In genomic region chr1:5873556-5873955, GRCh38 we compare ENCODE assay signal across 28 cellular contexts.
DNase-seq lines count a peak whose midpoint lies in the region; ATAC-seq, FAIRE-seq and TF ChIP-seq lines count a peak whose summit lies in the region.
"Had no signal": no experiment of that assay in that cellular context is flagged by ENCODE, and none has a peak within 500 bp of the region (broad histone marks: within the 10 kb centered on the region; RNA-seq: fewer than 3 reads in every experiment).

No MANE protein-coding gene starts in this region.

- H2AFZ ChIP-seq in H1 (ENCODE audit: low read length) (no peak overlapping the region), neural progenitor cell (replicated peaks) (no peak overlapping the region)

- TF ChIP-seq CTCF in WTC11 (IDR thresholded peaks at IDR 0.05) (no peak), H1 (IDR thresholded peaks at IDR 0.05; ENCODE audit: control extremely low read depth in 1 of 3, insufficient read depth in 1 of 3, low read depth in 1 of 3, low read length in 3 of 3) (no peak), neural progenitor cell (IDR thresholded peaks at IDR 0.05) (no peak)

- H3K27me3 Mint-ChIP-seq in WTC11 (ENCODE audit: low read depth) (no peaks in the 10 kb centered on the region), neural progenitor cell (ENCODE audit: insufficient read depth, low read depth) (peaks cover 7% of the 10 kb centered on the region)
- H3K27me3 Mint-ChIP-seq: CD4-positive, alpha-beta memory T cell; CD4-positive, CD25-positive, alpha-beta regulatory T cell; CD8-positive, alpha-beta memory T cell had no signal

- DNase-seq in WTC11 (ENCODE audit: low spot score) (no peak), H1 (ENCODE audit: low read depth in 1 of 2, low spot score in 2 of 2) (no peak), neural progenitor cell (ENCODE audit: low spot score) (no peak), NCI-H2196 (lab: John Stamatoyannopoulos, UW; ENCODE audit: unreplicated experiment) (no peak), foreskin melanocyte (no peak), SHP77 treated with DMSO at 0.1 percent for 48 hours (lab: John Stamatoyannopoulos, UW) (no peak), SW480 (ENCODE audit: low spot score) (no peak)
- DNase-seq: 8988T; ACHN; BE2C; C1 segment of cervical spinal cord; CD4-positive, alpha-beta memory T cell; CD4-positive, CD25-positive, alpha-beta regulatory T cell; CD8-positive, alpha-beta memory T cell; COR-L47; DMS 273 treated with DMSO at 0.1 percent for 48 hours; DMS153; DMS53; DMS79; DND-41; EL; GDM1 had no signal

- no peak overlapping the region for H2BK15ac ChIP-seq in H1 (ENCODE audit: low read length)

- H2BK120ac ChIP-seq in H1 (replicated peaks; ENCODE audit: low read depth, low read length) = no peak overlapping the region

- H3K27ac ChIP-seq in H1 (ENCODE audit: low read depth, low read length) = no peak overlapping the region
- no peak overlapping the region for H3K27ac ChIP-seq in neural progenitor cell
- H3K27ac ChIP-seq: BLaER1 had no signal

- no peak for ATAC-seq in WTC11
- ATAC-seq: GM12878 had no signal

- no peak overlapping the region for H3K56ac ChIP-seq in H1 (replicated peaks; ENCODE audit: insufficient read length, low read depth, low read length)

- no peak overlapping the region for H3K18ac ChIP-seq in H1 (ENCODE audit: extremely low read depth, low read length)

- H2BK20ac ChIP-seq in H1 (ENCODE audit: low read length) = no peak overlapping the region; the same call in 1 of the 2 replicates

- no peak overlapping the region for H2BK12ac ChIP-seq in H1 (ENCODE audit: low read depth, low read length)

- TF ChIP-seq POLR2A in H1 (IDR thresholded peaks at IDR 0.05; ENCODE audit: control extremely low read depth in 1 of 2, low read depth in 2 of 2, low read length in 2 of 2) = no peak

- no peaks in the 10 kb centered on the region; a peak in 1 of 7 replicates for H3K27me3 ChIP-seq in H1 (replicated peaks in 1 of 4; ENCODE audit: control insufficient read depth in 3 of 4, extremely low read depth in 1 of 4, insufficient read depth in 3 of 4, low read length in 3 of 4)
- no peaks in the 10 kb centered on the region for H3K27me3 ChIP-seq in neural progenitor cell
- H3K27me3 ChIP-seq: BE2C, BLaER1 had no signal

- no peak overlapping the region for H4K91ac ChIP-seq in H1 (replicated peaks; ENCODE audit: insufficient read length, low read length)

- peaks cover 11% of the 10 kb centered on the region for H3F3A ChIP-seq in neural progenitor cell (ENCODE audit: low read depth)

- no peak overlapping the region for H2AK5ac ChIP-seq in H1 (ENCODE audit: low read depth, low read length)

- H3K9me3 ChIP-seq in H1 (ENCODE audit: insufficient read depth in 2 of 2, low read depth in 1 of 2, low read length in 1 of 2) (peaks cover 5 to 7% of the 10 kb centered on the region in 2 experiments; a peak in 3 of 4 replicates), neural progenitor cell (ENCODE audit: low read depth) (no peaks in the 10 kb centered on the region)
- H3K9me3 ChIP-seq: BE2C, BLaER1 had no signal

- H2BK5ac ChIP-seq in H1 (ENCODE audit: low read depth, low read length) = no peak overlapping the region; the same call in 1 of the 2 replicates

- H3K4me1 Mint-ChIP-seq in WTC11 (no peaks in the 10 kb centered on the region), neural progenitor cell (no peaks in the 10 kb centered on the region)
- H3K4me1 Mint-ChIP-seq: CD14-positive monocyte had no signal

- no peak for TF ChIP-seq RAD21 in H1 (IDR thresholded peaks at IDR 0.05 in 1 of 2, conservative IDR thresholded peaks at IDR 0.05 in 1 of 2; ENCODE audit: low read depth in 2 of 2, low read length in 2 of 2)

- no peaks in the 10 kb centered on the region for H3K79me1 ChIP-seq in H1 (ENCODE audit: low read depth, low read length)

- peaks cover 26% of the 10 kb centered on the region for H3K36me3 Mint-ChIP-seq in WTC11
- H3K36me3 Mint-ChIP-seq in neural progenitor cell = peaks cover 36% of the 10 kb centered on the region

- WGBS in H1 (ENCODE audit: extremely low coverage in 1 of 2, insufficient coverage in 1 of 2, insufficient read length in 1 of 2, insufficient replicate concordance in 2 of 2, low coverage in 1 of 2, low lambda C conversion rate in 2 of 2, missing lambda C conversion rate in 1 of 2), 2 experiments = 89% methylated on average over 7 of the region's 7 CpGs; no CpG with 5 or more reads in 1 of the 2 experiments

- H4K20me1 ChIP-seq in H1 (replicated peaks in 1 of 2; ENCODE audit: control insufficient read depth in 1 of 2, insufficient read depth in 2 of 2, low read length in 2 of 2) (peaks cover 0 to 13% of the 10 kb centered on the region in 2 experiments), neural progenitor cell (ENCODE audit: low read depth) (no peaks in the 10 kb centered on the region)
- H4K20me1 ChIP-seq: BLaER1 had no signal

- H3K4me3 ChIP-seq in H1 (ENCODE audit: extremely low read depth in 1 of 4, insufficient read depth in 2 of 4, low read depth in 3 of 4, low read length in 4 of 4) (no peak overlapping the region), neural progenitor cell (no peak overlapping the region)
- H3K4me3 ChIP-seq: BLaER1, GM12878 had no signal

- POLR2A ChIA-PET in WTC11 (lab: Charles Lee) = no interaction called here
- POLR2A ChIA-PET in H1 (lab: Charles Lee; ENCODE audit: partially characterized antibody) = no interaction called here

- H3K4ac ChIP-seq in H1 (replicated peaks; ENCODE audit: insufficient read length, low read depth, low read length) = no peak overlapping the region

- H3K27ac Mint-ChIP-seq in WTC11 = peak overlapping the region; percentile 48; the same call in 1 of the 2 replicates
- H3K27ac Mint-ChIP-seq in neural progenitor cell = peak overlapping the region; percentile 9
- H3K27ac Mint-ChIP-seq: CD8-positive, alpha-beta memory T cell had no signal

- FAIRE-seq in H1 (lab: Jason Lieb, UNC) = no peak
- FAIRE-seq: A204.1, GM12878, GM12892, GM18507 had no signal

- no peak overlapping the region for H3K23ac ChIP-seq in H1 (ENCODE audit: insufficient read length)

- no peak for TF ChIP-seq EP300 in H1 (IDR thresholded peaks at IDR 0.05; ENCODE audit: borderline replicate concordance in 1 of 2, low read depth in 2 of 2, low read length in 2 of 2)

- H3K9me3 Mint-ChIP-seq in WTC11 = peaks cover 15% of the 10 kb centered on the region
- H3K9me3 Mint-ChIP-seq in neural progenitor cell = peaks cover 5% of the 10 kb centered on the region
- H3K9me3 Mint-ChIP-seq: CD4-positive, CD25-positive, alpha-beta regulatory T cell; CD8-positive, alpha-beta memory T cell had no signal

- H3K14ac ChIP-seq in H1 (ENCODE audit: insufficient read length) = no peak overlapping the region

- no peak overlapping the region for H3K4me2 ChIP-seq in H1 (ENCODE audit: insufficient read depth in 1 of 2, low read depth in 2 of 2, low read length in 2 of 2)
- no peak overlapping the region for H3K4me2 ChIP-seq in neural progenitor cell
- H3K4me2 ChIP-seq: BLaER1 had no signal

- H3K4me3 Mint-ChIP-seq in WTC11 (no peak overlapping the region), neural progenitor cell (no peak overlapping the region)
- H3K4me3 Mint-ChIP-seq: CD14-positive monocyte; CD4-positive, alpha-beta memory T cell; CD4-positive, CD25-positive, alpha-beta regulatory T cell; CD8-positive, alpha-beta memory T cell had no signal

- peak overlapping the region; percentile 83; the same call in 1 of the 2 replicates for H4K8ac ChIP-seq in H1 (ENCODE audit: extremely low read depth, insufficient read depth, low read length)

- no peaks in the 10 kb centered on the region for H3K79me2 ChIP-seq in H1 (ENCODE audit: control insufficient read depth in 1 of 2, insufficient read depth in 2 of 2, low read length in 2 of 2)
- H3K79me2 ChIP-seq in neural progenitor cell (ENCODE audit: low read depth) = no peaks in the 10 kb centered on the region

- no peak overlapping the region for H4K5ac ChIP-seq in H1 (ENCODE audit: insufficient read length, low read depth, low read length)

- H3K23me2 ChIP-seq in H1 (ENCODE audit: low read depth, low read length) = peaks cover 5% of the 10 kb centered on the region; the same call in 1 of the 2 replicates

- H3K4me1 ChIP-seq in H1 (replicated peaks in 1 of 4; ENCODE audit: control insufficient read depth in 3 of 4, insufficient read depth in 4 of 4, low read length in 3 of 4) (no peaks in the 10 kb centered on the region), neural progenitor cell (no peaks in the 10 kb centered on the region)
- H3K4me1 ChIP-seq: BE2C had no signal

- H3K36me3 ChIP-seq in H1 (ENCODE audit: control insufficient read depth in 2 of 4, insufficient read depth in 4 of 4, low read length in 3 of 4) (peaks cover 0 to 19% (median 0%) of the 10 kb centered on the region in 4 experiments; a peak in 3 of 8 replicates), neural progenitor cell (no peaks in the 10 kb centered on the region)
- H3K36me3 ChIP-seq: BE2C had no signal

- CTCF ChIA-PET in WTC11 (lab: Charles Lee) = no interaction called here
- CTCF ChIA-PET in H1 (lab: Charles Lee; ENCODE audit: partially characterized antibody) = interaction anchor here (1.2 to 1.5 kb wide), 2 partner anchors 13 to 18 kb away, joined by 3 to 6 read pairs; no protein-coding TSS in a partner anchor

- no peak overlapping the region for H3K9ac ChIP-seq in H1 (replicated peaks in 1 of 4; ENCODE audit: extremely low read depth in 1 of 4, low read depth in 3 of 4, low read length in 3 of 4)
- H3K9ac ChIP-seq in neural progenitor cell = no peak overlapping the region
- H3K9ac ChIP-seq: BLaER1 had no signal

TF ChIP-seq in WTC11, 78 proteins besides CTCF, POLR2A, EP300 and RAD21 (continues in another document):
- no peak for TF ChIP-seq NFYB (CRISPR knock-in tag; conservative IDR thresholded peaks at IDR 0.05; ENCODE audit: low read depth)
- no peak for TF ChIP-seq SOX15 (CRISPR knock-in tag; IDR thresholded peaks at IDR 0.05)
- TF ChIP-seq NFE2L1 (CRISPR knock-in tag; IDR thresholded peaks at IDR 0.05) = no peak
- no peak for TF ChIP-seq OVOL2 (CRISPR knock-in tag; IDR thresholded peaks at IDR 0.05; ENCODE audit: borderline replicate concordance)
- no peak for TF ChIP-seq ZNF416 (CRISPR knock-in tag; IDR thresholded peaks at IDR 0.05)
- TF ChIP-seq RELA (CRISPR knock-in tag; IDR thresholded peaks at IDR 0.05; ENCODE audit: borderline replicate concordance) = no peak

TF ChIP-seq in H1, 55 proteins besides CTCF, POLR2A, EP300 and RAD21 (continues in another document):
- TF ChIP-seq JUN (IDR thresholded peaks at IDR 0.05; ENCODE audit: low read depth, low read length) = no peak
- TF ChIP-seq GTF2F1 (IDR thresholded peaks at IDR 0.05; ENCODE audit: borderline replicate concordance, low read depth, low read length) = no peak
- no peak for TF ChIP-seq USF2 (IDR thresholded peaks at IDR 0.05; ENCODE audit: low read length)
- no peak for TF ChIP-seq POU5F1 (IDR thresholded peaks at IDR 0.05; ENCODE audit: low read depth, low read length)
- TF ChIP-seq CREB1 (IDR thresholded peaks at IDR 0.05) = no peak
- TF ChIP-seq SP4 (IDR thresholded peaks at IDR 0.05; ENCODE audit: low read length) = no peak
